In genomic region chr16:85612801-85613608, GRCh38 we compare ENCODE assay signal across 7 cellular contexts. TPM values are rescaled to one million over a fixed set of nuclear protein-coding genes. Genes with fewer than 3 reads are reported as not detected.
DNase-seq lines count a peak whose midpoint lies in the region; ATAC-seq, FAIRE-seq and TF ChIP-seq lines count a peak whose summit lies in the region.

GSE1 (plus strand) TSS chr16:85613322; CDS start chr16:85613392, 70 bp downstream.

- H3K27me3 ChIP-seq in brain microvascular endothelial cell (replicated peaks) (peaks cover 3% of the 10 kb centered on the region), iPS-18a (ENCODE audit: control insufficient read depth, insufficient read depth, low read length) (peaks cover 17% of the 10 kb centered on the region)

- no peaks in the 10 kb centered on the region for H3K9me3 ChIP-seq in iPS-18a (ENCODE audit: control insufficient read depth, low read depth, low read length)

- no peak for TF ChIP-seq CTCF in brain microvascular endothelial cell (IDR thresholded peaks at IDR 0.05; ENCODE audit: low read depth, low read length, missing control alignments)

- H3K9ac ChIP-seq in iPS-18a (ENCODE audit: low read length), result peak within 1 kb of the TSS; percentile 66

- peak; percentile 73 for DNase-seq in GM18507 (ENCODE audit: extremely low spot score, insufficient read length, low read depth)
- DNase-seq in NCI-H1694 (lab: John Stamatoyannopoulos, UW), result peak; percentile 72
- peak; percentile 56 for DNase-seq in brain microvascular endothelial cell

- peaks cover 31% of the 10 kb centered on the region for H3K4me1 ChIP-seq in iPS-18a (ENCODE audit: control insufficient read depth, low read depth, low read length)

- H3K27ac ChIP-seq in brain microvascular endothelial cell, result no peak within 1 kb of the TSS
- H3K27ac ChIP-seq in iPS-18a (ENCODE audit: low read length), result no peak within 1 kb of the TSS
- peak within 1 kb of the TSS; percentile 12 to 93 (median 80) for H3K27ac ChIP-seq in skin epidermis

- ATAC-seq in HG02870 (IDR thresholded peaks at IDR 0.05; ENCODE audit: unreplicated experiment), result peak; percentile 37

- no peaks in the 10 kb centered on the region for H3K36me3 ChIP-seq in brain microvascular endothelial cell (replicated peaks)
- H3K36me3 ChIP-seq in iPS-18a (ENCODE audit: control insufficient read depth, low read depth, low read length), result no peaks in the 10 kb centered on the region

- H3K4me3 ChIP-seq in brain microvascular endothelial cell (ENCODE audit: low read depth, low read length) (peak within 1 kb of the TSS; percentile 15), iPS-18a (ENCODE audit: low read length) (peak within 1 kb of the TSS; percentile 70), skin epidermis (peak within 1 kb of the TSS; percentile 22 to 71 (median 59))

- in situ Hi-C loops in brain microvascular endothelial cell (cut with HindIII; ENCODE audit: low pct_ligation_motif_present, low sequenced_read_pairs), result no loop called here

- intact Hi-C loops in T-helper 2 cell treated with Interferon-gamma antibody and Interleukin-4, amounts not matched to agents 100 ng/mL and 5 ng/mL, for 36 hours (cut with micrococcal nuclease), result loop anchor here (1.0 to 2.0 kb wide), 2 partner anchors 59 to 310 kb away; no protein-coding TSS in a partner anchor

- FAIRE-seq in GM18507 (lab: Jason Lieb, UNC), result peak; percentile 86

RNA-seq across cellular contexts. Expression of gene GSE1, which starts in this region (rescaled TPM):
- total RNA-seq in T-helper 2 cell treated with Interferon-gamma antibody and Interleukin-4, amounts not matched to agents 100 ng/mL and 5 ng/mL, for 36 hours, result 56.9 and 58.8 TPM in 2 replicates

Comparison
In these comparisons a context has a peak if more than half of its experiments do, and no peak if none do; other contexts are left out.
1. H3K27ac ChIP-seq: peak in skin epidermis (21 of 21); none in brain microvascular endothelial cell (single experiment) and iPS-18a (single experiment).
2. H3K4me3 ChIP-seq: peak in every context shown above with its lines; median percentile 70 in iPS-18a; 59 in skin epidermis; 15 in brain microvascular endothelial cell.
3. Peak in every context shown above with its lines, with median percentiles within 50 percentile points of each other: DNase-seq.